Comparison of ENCODE assay signal across 14 cellular contexts in the genomic region with DNA sequence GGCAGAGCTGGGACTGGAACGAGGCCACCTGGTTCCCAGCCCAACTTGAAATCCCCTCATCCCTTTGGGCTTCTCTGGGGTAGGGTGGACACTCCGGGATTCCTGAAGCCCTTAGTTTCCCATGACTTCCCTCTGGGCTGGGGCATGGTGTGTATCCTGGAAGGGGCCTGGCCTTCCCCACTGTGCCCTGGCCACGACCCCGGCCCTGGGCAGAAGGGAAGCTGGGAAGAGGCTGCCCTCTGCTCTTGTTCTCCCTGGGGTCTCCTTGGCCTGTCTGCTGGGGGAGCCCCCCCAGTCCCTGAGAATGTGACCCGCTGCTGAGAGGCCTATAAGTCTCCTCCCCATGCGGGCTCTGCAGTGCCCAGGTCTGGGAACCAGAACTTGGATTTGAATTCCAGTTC.
DNase-seq lines count a peak whose midpoint lies in the region; ATAC-seq and TF ChIP-seq lines count a peak whose summit lies in the region.
"Had no signal": no experiment of that assay in that cellular context is flagged by ENCODE, and none has a peak within 500 bp of the region (broad histone marks: within the 10 kb centered on the region; RNA-seq: fewer than 3 reads in every experiment).

No MANE protein-coding gene starts in this region.

- TF ChIP-seq CTCF in right atrium auricular region (IDR thresholded peaks at IDR 0.05): no peak
- no peak for TF ChIP-seq CTCF in cardiac muscle cell (IDR thresholded peaks at IDR 0.05; ENCODE audit: low read depth, low read length)
- TF ChIP-seq CTCF in nephron (IDR thresholded peaks at IDR 0.05; ENCODE audit: unreplicated experiment in 3 of 3): no peak
- no peak for TF ChIP-seq CTCF in HFFc6 (IDR thresholded peaks at IDR 0.05)

- no peaks in the 10 kb centered on the region for H3K27me3 ChIP-seq in right atrium auricular region
- no peaks in the 10 kb centered on the region for H3K27me3 ChIP-seq in cardiac muscle cell
- H3K27me3 ChIP-seq: Peyer's patch had no signal

- H3K4me1 Mint-ChIP-seq in nephron: peaks cover 58% of the 10 kb centered on the region
- H3K4me1 Mint-ChIP-seq in HFFc6 (ENCODE audit: low read depth): peaks cover 15% of the 10 kb centered on the region

- H3K36me3 ChIP-seq in right atrium auricular region: no peaks in the 10 kb centered on the region
- no peaks in the 10 kb centered on the region for H3K36me3 ChIP-seq in cardiac muscle cell
- H3K36me3 ChIP-seq: Peyer's patch had no signal

- H3K27me3 Mint-ChIP-seq in nephron (ENCODE audit: low read depth) (no peaks in the 10 kb centered on the region), HFFc6 (ENCODE audit: insufficient read depth) (peaks cover 25% of the 10 kb centered on the region)

- H3K27ac ChIP-seq in right atrium auricular region (peak overlapping the region in 1 of 2 donors; percentile 16), cardiac muscle cell (peak overlapping the region; percentile 89)

- peak overlapping the region; percentile 97 to 100 (median 98) for H3K27ac Mint-ChIP-seq in nephron
- H3K27ac Mint-ChIP-seq in HFFc6: no peak overlapping the region
- H3K27ac Mint-ChIP-seq: CD8-positive, alpha-beta T cell had no signal

- peaks cover 0 to 22% of the 10 kb centered on the region in 2 donors for H3K4me1 ChIP-seq in right atrium auricular region
- H3K4me1 ChIP-seq in cardiac muscle cell (ENCODE audit: low read depth): peaks cover 25% of the 10 kb centered on the region

- H3K9me3 Mint-ChIP-seq in nephron (no peaks in the 10 kb centered on the region), HFFc6 (no peaks in the 10 kb centered on the region)
- H3K9me3 Mint-ChIP-seq: CD8-positive, alpha-beta T cell had no signal

- no peaks in the 10 kb centered on the region for H3K9me3 ChIP-seq in right atrium auricular region
- no peaks in the 10 kb centered on the region for H3K9me3 ChIP-seq in cardiac muscle cell (ENCODE audit: low read depth)
- H3K9me3 ChIP-seq: Peyer's patch had no signal

- ATAC-seq in Right ventricle myocardium inferior: peak; percentile 30
- no peak for ATAC-seq in GM21737 (IDR thresholded peaks at IDR 0.05; ENCODE audit: unreplicated experiment)
- ATAC-seq in GM18868 (IDR thresholded peaks at IDR 0.05; ENCODE audit: unreplicated experiment): no peak
- ATAC-seq: CD8-positive, alpha-beta T cell had no signal

- intact Hi-C loops in Right ventricle myocardium inferior (cut with DNase I): no loop called here

- no peak overlapping the region for H3K4me3 ChIP-seq in right atrium auricular region
- no peak overlapping the region for H3K4me3 ChIP-seq in cardiac muscle cell
- H3K4me3 ChIP-seq: Peyer's patch had no signal

- H3K36me3 Mint-ChIP-seq in nephron (ENCODE audit: low read depth) (no peaks in the 10 kb centered on the region), HFFc6 (ENCODE audit: low read depth) (no peaks in the 10 kb centered on the region)
- H3K36me3 Mint-ChIP-seq: CD8-positive, alpha-beta T cell had no signal

- DNase-seq in Right ventricle myocardium inferior (ENCODE audit: missing footprints): peak; percentile 63
- DNase-seq in right atrium auricular region (ENCODE audit: low spot score): no peak
- DNase-seq in cardiac muscle cell (ENCODE audit: low read depth in 1 of 2, low spot score in 1 of 2): no peak
- DNase-seq in medulla oblongata (ENCODE audit: extremely low spot score): no peak
- no peak for DNase-seq in HFFc6
- DNase-seq: activated gamma-delta T cell treated with Interleukin-2 at 50 U/mL for 16 hours; CD8-positive, alpha-beta T cell; GOT3; hippocampal formation; stimulated activated CD4-positive, alpha-beta T cell treated with anti-CD3 and anti-CD28 coated beads, Interleukin-4, amount 100 ng/mL, for 1 hour had no signal

- H3K4me3 Mint-ChIP-seq in nephron (no peak overlapping the region), HFFc6 (no peak overlapping the region)
- H3K4me3 Mint-ChIP-seq: CD8-positive, alpha-beta T cell had no signal
